Comparison of ENCODE assay signal across 1 cellular context in genomic region chr17:1021147-1021546, GRCh38.
TF ChIP-seq lines count a peak whose summit lies in the region.

No MANE protein-coding gene starts in this region.

TF ChIP-seq in H1, 55 proteins besides CTCF, POLR2A, EP300 and RAD21 (continued from another document):
- TF ChIP-seq CREB1 (IDR thresholded peaks at IDR 0.05) = no peak
- TF ChIP-seq SIRT6 (IDR thresholded peaks at IDR 0.05; ENCODE audit: low read length) = no peak
- TF ChIP-seq NRF1 (IDR thresholded peaks at IDR 0.05; ENCODE audit: low read depth, low read length) = no peak
- TF ChIP-seq POLR2AphosphoS5 (IDR thresholded peaks at IDR 0.05; ENCODE audit: low read depth, low read length) = no peak
- no peak for TF ChIP-seq GTF2F1 (IDR thresholded peaks at IDR 0.05; ENCODE audit: borderline replicate concordance, low read depth, low read length)
- no peak for TF ChIP-seq FOSL1 (IDR thresholded peaks at IDR 0.05; ENCODE audit: insufficient read depth, low read depth, low read length)
- TF ChIP-seq, protein P1, sequence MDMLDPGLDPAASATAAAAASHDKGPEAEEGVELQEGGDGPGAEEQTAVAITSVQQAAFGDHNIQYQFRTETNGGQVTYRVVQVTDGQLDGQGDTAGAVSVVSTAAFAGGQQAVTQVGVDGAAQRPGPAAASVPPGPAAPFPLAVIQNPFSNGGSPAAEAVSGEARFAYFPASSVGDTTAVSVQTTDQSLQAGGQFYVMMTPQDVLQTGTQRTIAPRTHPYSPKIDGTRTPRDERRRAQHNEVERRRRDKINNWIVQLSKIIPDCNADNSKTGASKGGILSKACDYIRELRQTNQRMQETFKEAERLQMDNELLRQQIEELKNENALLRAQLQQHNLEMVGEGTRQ (IDR thresholded peaks at IDR 0.05; ENCODE audit: low read length) = no peak
- no peak for TF ChIP-seq SIX5 (IDR thresholded peaks at IDR 0.05; ENCODE audit: low read depth, low read length)
- TF ChIP-seq PHF8 (conservative IDR thresholded peaks at IDR 0.05; ENCODE audit: low read depth, low read length) = no peak
- no peak for TF ChIP-seq SAP30 (IDR thresholded peaks at IDR 0.05; ENCODE audit: insufficient read depth, insufficient replicate concordance, low read length)
- TF ChIP-seq POU5F1 (IDR thresholded peaks at IDR 0.05; ENCODE audit: low read depth, low read length) = no peak
- TF ChIP-seq SIN3A (conservative IDR thresholded peaks at IDR 0.05 in 1 of 2, IDR thresholded peaks at IDR 0.05 in 1 of 2; ENCODE audit: low read depth in 1 of 2, low read length in 2 of 2) = no peak
- TF ChIP-seq HDAC6 (IDR thresholded peaks at IDR 0.05; ENCODE audit: low read depth, low read length) = no peak
- no peak for TF ChIP-seq BRCA1 (IDR thresholded peaks at IDR 0.05; ENCODE audit: low read depth, low read length)
- TF ChIP-seq, protein P2, sequence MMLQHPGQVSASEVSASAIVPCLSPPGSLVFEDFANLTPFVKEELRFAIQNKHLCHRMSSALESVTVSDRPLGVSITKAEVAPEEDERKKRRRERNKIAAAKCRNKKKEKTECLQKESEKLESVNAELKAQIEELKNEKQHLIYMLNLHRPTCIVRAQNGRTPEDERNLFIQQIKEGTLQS (IDR thresholded peaks at IDR 0.05; ENCODE audit: insufficient read depth, low read depth, low read length) = no peak
- TF ChIP-seq CTBP2 (IDR thresholded peaks at IDR 0.05; ENCODE audit: borderline replicate concordance, insufficient read depth, insufficient read length, low read length) = no peak
TF ChIP-seq in H1: peak in this region for 0.
